Comparison of ENCODE assay signal across 1 cellular context in the genomic region with DNA sequence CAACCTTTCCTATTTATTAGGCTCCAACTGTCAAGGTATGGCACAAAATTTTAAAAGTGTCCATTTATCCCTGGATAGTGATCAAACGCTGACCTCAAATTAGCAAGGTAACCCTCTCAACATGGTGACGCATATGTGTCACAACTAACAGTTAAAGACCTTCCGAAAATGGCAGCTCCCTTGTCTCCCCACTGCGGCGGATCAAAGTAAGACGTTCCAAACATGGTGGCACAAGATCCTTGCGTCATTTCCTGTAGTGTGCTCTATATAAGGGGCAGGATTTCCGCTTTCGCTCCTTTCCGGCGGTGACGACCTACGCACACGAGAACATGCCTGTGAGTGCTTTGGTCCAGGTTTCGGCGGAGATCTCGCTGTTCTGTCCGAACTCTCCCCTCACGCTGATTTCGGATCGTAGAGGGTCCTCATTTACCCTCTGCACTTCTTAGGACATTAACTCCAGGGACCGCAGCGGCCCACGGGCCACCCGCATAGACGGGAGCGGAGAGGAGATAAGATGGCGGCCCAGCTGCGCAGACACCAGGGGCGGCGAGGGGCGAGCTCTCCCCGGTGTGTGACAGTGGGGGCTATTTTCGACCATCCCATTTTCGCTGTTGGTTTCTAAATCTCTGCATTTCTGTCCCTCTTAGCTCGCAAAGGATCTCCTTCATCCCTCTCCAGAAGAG.
TF ChIP-seq lines count a peak whose summit lies in the region.

Gene RPS27 (plus strand): TSS at position 295 of the 683 bp plus-strand sequence. CDS start 35 bp downstream, at position 330.

TF ChIP-seq in liver, 16 proteins besides CTCF, POLR2A, EP300 and RAD21 (continued from another document):
- TF ChIP-seq FOXA1 (IDR thresholded peaks at IDR 0.05) (no peak), FOXA2 (IDR thresholded peaks at IDR 0.05) (peak; percentile 44)
TF ChIP-seq in liver: peak in this region for 13.
